ENCODE assay signal across 8 cellular contexts in the genomic region with DNA sequence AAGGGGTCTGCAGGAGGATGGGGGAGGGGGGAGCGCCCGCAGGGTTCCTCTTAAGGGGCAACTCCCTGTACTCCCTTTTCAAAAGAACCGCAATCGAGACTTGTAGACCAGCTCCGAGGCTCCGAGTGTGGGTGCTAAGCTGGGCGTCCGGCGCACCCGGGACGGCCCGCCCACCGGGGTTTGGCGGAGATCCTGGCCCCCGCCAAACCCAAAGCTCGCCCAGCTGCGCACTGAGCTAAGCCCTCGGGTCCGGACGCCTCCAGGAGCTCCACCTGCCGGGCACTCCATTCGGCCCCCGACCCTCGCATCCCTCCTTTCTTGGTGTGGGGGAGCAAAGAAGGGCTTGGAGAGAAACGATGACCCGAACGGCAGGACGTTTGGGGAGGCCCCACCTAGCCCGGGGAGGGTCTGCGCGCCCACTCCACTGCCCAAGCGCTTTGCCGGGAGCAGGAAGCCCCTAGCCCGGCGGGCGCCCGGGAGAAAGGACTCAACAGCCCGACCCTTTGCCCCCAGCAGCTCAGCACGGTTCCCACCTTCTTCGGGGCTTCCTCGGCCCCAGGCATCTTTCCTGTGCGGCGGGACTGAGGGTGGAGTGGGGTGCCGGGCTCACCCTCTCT. TPM values are rescaled to one million over a fixed set of nuclear protein-coding genes. Genes with fewer than 3 reads are reported as not detected.
DNase-seq lines count a peak whose midpoint lies in the region; ATAC-seq and TF ChIP-seq lines count a peak whose summit lies in the region.

No MANE protein-coding gene starts in this region.

- peaks cover 63% of the 10 kb centered on the region for H3K27me3 Mint-ChIP-seq in activated CD8-positive, alpha-beta T cell treated with anti-CD3 and anti-CD28 coated beads for 36 hours
- H3K27me3 Mint-ChIP-seq in effector memory CD8-positive, alpha-beta T cell, result peaks cover 67 to 96% of the 10 kb centered on the region in 2 donors

- no peak for TF ChIP-seq POLR2A in gastrocnemius medialis (IDR thresholded peaks at IDR 0.05)

- in situ Hi-C loops in gastrocnemius medialis (cut with MboI; ENCODE audit: low sequenced_read_pairs in 4 of 4), result no loop called here

- H3K4me3 ChIP-seq in GM12865 (ENCODE audit: low read depth, low read length), result peak overlapping the region; percentile 55
- H3K4me3 ChIP-seq in right cardiac atrium (ENCODE audit: low read length), result peak overlapping the region; percentile 54
- peak overlapping the region; percentile 55 to 64 (median 60) for H3K4me3 ChIP-seq in gastrocnemius medialis

- CTCF ChIA-PET in activated CD8-positive, alpha-beta T cell treated with anti-CD3 and anti-CD28 coated beads for 36 hours (lab: Charles Lee), result interaction anchor here (0.5 to 1.8 kb wide), 3 partner anchors 15 to 531 kb away, joined by 3 to 11 read pairs (median 6); no protein-coding TSS in a partner anchor

- peak; percentile 20 for ATAC-seq in activated CD8-positive, alpha-beta T cell treated with anti-CD3 and anti-CD28 coated beads for 36 hours
- peak; percentile 66 to 74 for ATAC-seq in right cardiac atrium
- no peak for ATAC-seq in gastrocnemius medialis
- no peak for ATAC-seq in effector memory CD8-positive, alpha-beta T cell (replicated peaks)
- no peak for ATAC-seq in HG02588 (IDR thresholded peaks at IDR 0.05; ENCODE audit: unreplicated experiment)

- H3K4me3 Mint-ChIP-seq in activated CD8-positive, alpha-beta T cell treated with anti-CD3 and anti-CD28 coated beads for 36 hours, result peak overlapping the region; percentile 34
- peak overlapping the region in 1 of 2 donors; percentile 36 for H3K4me3 Mint-ChIP-seq in effector memory CD8-positive, alpha-beta T cell

- H3K27me3 ChIP-seq in right cardiac atrium (ENCODE audit: control insufficient read depth, insufficient read depth) (no peaks in the 10 kb centered on the region), gastrocnemius medialis (peaks cover 36 to 39% (median 38%) of the 10 kb centered on the region in 3 donors)

- peak; percentile 36 for DNase-seq in GM12865 (ENCODE audit: low read depth)
- peak; percentile 18 for DNase-seq in activated CD8-positive, alpha-beta T cell treated with anti-CD3 and anti-CD28 coated beads for 36 hours
- DNase-seq in right cardiac atrium, result peak; percentile 35 to 75 (median 72)
- no peak for DNase-seq in gastrocnemius medialis
- DNase-seq in effector memory CD8-positive, alpha-beta T cell, result no peak
- no peak for DNase-seq in T-helper 9 cell
- no peak for DNase-seq in activated T-cell treated with anti-CD3 and anti-CD28 coated beads for 4 hours

- no peaks in the 10 kb centered on the region for H3K36me3 ChIP-seq in gastrocnemius medialis

- H3K27ac ChIP-seq in right cardiac atrium (ENCODE audit: low read length), result no peak overlapping the region
- H3K27ac ChIP-seq in gastrocnemius medialis, result peak overlapping the region; percentile 41 to 63 (median 50)

- peaks cover 10% of the 10 kb centered on the region for H3K4me1 Mint-ChIP-seq in activated CD8-positive, alpha-beta T cell treated with anti-CD3 and anti-CD28 coated beads for 36 hours (ENCODE audit: low read depth)
- H3K4me1 Mint-ChIP-seq in effector memory CD8-positive, alpha-beta T cell (ENCODE audit: low read depth in 2 of 2), result peaks cover 0 to 6% of the 10 kb centered on the region in 2 donors

- H3K4me1 ChIP-seq in right cardiac atrium (ENCODE audit: control insufficient read depth, insufficient read depth, low read length) (no peaks in the 10 kb centered on the region), gastrocnemius medialis (peaks cover 19 to 22% of the 10 kb centered on the region in 2 donors)

- no peaks in the 10 kb centered on the region for H3K9me3 Mint-ChIP-seq in activated CD8-positive, alpha-beta T cell treated with anti-CD3 and anti-CD28 coated beads for 36 hours
- H3K9me3 Mint-ChIP-seq in effector memory CD8-positive, alpha-beta T cell, result no peaks in the 10 kb centered on the region

- under 1% methylated on average over 44 of the region's 44 CpGs for WGBS in right cardiac atrium

- no peaks in the 10 kb centered on the region for H3K9me3 ChIP-seq in right cardiac atrium (ENCODE audit: control insufficient read depth, low read length)
- no peaks in the 10 kb centered on the region for H3K9me3 ChIP-seq in gastrocnemius medialis

- H3K27ac Mint-ChIP-seq in activated CD8-positive, alpha-beta T cell treated with anti-CD3 and anti-CD28 coated beads for 36 hours, result no peak overlapping the region
- no peak overlapping the region for H3K27ac Mint-ChIP-seq in effector memory CD8-positive, alpha-beta T cell

- POLR2A ChIA-PET in activated CD8-positive, alpha-beta T cell treated with anti-CD3 and anti-CD28 coated beads for 36 hours (lab: Charles Lee), result no interaction called here

- intact Hi-C loops in activated CD8-positive, alpha-beta T cell treated with anti-CD3 and anti-CD28 coated beads for 36 hours (cut with micrococcal nuclease), result no loop called here
- intact Hi-C loops in right cardiac atrium (cut with DNase I) (no loop called here), gastrocnemius medialis (cut with DNase I; ENCODE audit: low total_unique reads) (loop anchor here (5.0 to 10.0 kb wide), 2 partner anchors 71 to 99 kb away; no protein-coding TSS in a partner anchor)

- no peak for TF ChIP-seq CTCF in GM12865 (IDR thresholded peaks at IDR 0.05; ENCODE audit: insufficient read depth, low read depth, low read length, missing control alignments)
- TF ChIP-seq CTCF in activated CD8-positive, alpha-beta T cell treated with anti-CD3 and anti-CD28 coated beads for 36 hours (IDR thresholded peaks at IDR 0.05), result no peak
- peak in 2 of 5 experiments; percentile 12 to 16 for TF ChIP-seq CTCF in gastrocnemius medialis (IDR thresholded peaks at IDR 0.05 in 4 of 5, conservative IDR thresholded peaks at IDR 0.05 in 1 of 5)

- H3K36me3 Mint-ChIP-seq in activated CD8-positive, alpha-beta T cell treated with anti-CD3 and anti-CD28 coated beads for 36 hours (ENCODE audit: low read depth), result no peaks in the 10 kb centered on the region
- H3K36me3 Mint-ChIP-seq in effector memory CD8-positive, alpha-beta T cell (ENCODE audit: insufficient read depth), result no peaks in the 10 kb centered on the region

RNA-seq across cellular contexts. Expression of a gene that starts 0.6 kb away (rescaled TPM):
- total RNA-seq in activated CD8-positive, alpha-beta T cell treated with anti-CD3 and anti-CD28 coated beads for 36 hours, result 1 to 10 TPM; 4.9 to 6.3 TPM
- total RNA-seq in right cardiac atrium, result 1 to 10 TPM; 5.5 to 7.7 (median 6.3) TPM
- polyA plus RNA-seq in right cardiac atrium, result 3.7 TPM
- 1 to 10 TPM; 1.3 to 3.5 (median 2.1) TPM for total RNA-seq in gastrocnemius medialis

Comparison
In these comparisons a context has a peak if more than half of its experiments do, and no peak if none do; other contexts are left out.
1. DNase-seq: peak in GM12865 (single experiment), activated CD8-positive, alpha-beta T cell treated with anti-CD3 and anti-CD28 coated beads for 36 hours (single experiment) and right cardiac atrium (3 of 3); none in gastrocnemius medialis (0 of 2), effector memory CD8-positive, alpha-beta T cell (0 of 3), T-helper 9 cell (single experiment) and activated T-cell treated with anti-CD3 and anti-CD28 coated beads for 4 hours (single experiment).
2. ATAC-seq: peak in activated CD8-positive, alpha-beta T cell treated with anti-CD3 and anti-CD28 coated beads for 36 hours (single experiment) and right cardiac atrium (2 of 2); none in gastrocnemius medialis (0 of 2), effector memory CD8-positive, alpha-beta T cell (single experiment) and HG02588 (single experiment).
3. Peak in every context shown above with its lines, with median percentiles within 50 percentile points of each other: H3K4me3 ChIP-seq.